ENCODE assay signal across 8 cellular contexts in the genomic region with DNA sequence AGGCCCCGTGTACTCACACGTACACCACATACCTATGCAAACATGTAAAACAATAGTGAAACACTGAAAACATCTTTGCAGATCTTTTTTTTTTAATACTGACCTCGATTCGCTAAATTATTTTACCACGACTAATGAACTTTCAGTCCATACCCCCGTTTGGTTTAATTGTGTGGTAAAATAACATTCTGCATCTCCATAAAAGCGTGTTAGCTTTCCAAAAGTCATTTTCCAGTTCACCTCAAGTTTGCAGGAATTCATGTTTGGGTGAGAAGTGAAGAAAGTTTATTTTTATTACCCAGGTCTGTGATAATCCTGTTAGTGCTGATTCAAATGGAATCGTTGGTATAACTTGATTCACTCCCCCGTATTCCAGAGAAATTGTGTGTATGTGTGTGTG. TPM values are rescaled to one million over a fixed set of nuclear protein-coding genes. Genes with fewer than 3 reads are reported as not detected.
DNase-seq lines count a peak whose midpoint lies in the region; ATAC-seq, FAIRE-seq and TF ChIP-seq lines count a peak whose summit lies in the region.

No MANE protein-coding gene starts in this region.

- no peak for DNase-seq in GM19239 (ENCODE audit: insufficient read length, low spot score)
- DNase-seq in foreskin keratinocyte: peak in 1 of 2 donors; percentile 7
- DNase-seq in psoas muscle: no peak
- no peak for DNase-seq in cerebellar nuclear complex (lab: John Stamatoyannopoulos, UW)
- no peak for DNase-seq in NCI-H1105 treated with DMSO at 0.1 percent for 48 hours (lab: John Stamatoyannopoulos, UW)
- DNase-seq in NCI-H526 (lab: John Stamatoyannopoulos, UW): no peak

- WGBS in psoas muscle, 3 donors: 0 to 1% (median 0%) methylated on average over 9 of the region's 9 CpGs

- peak overlapping the region; percentile 75 for H3K4me3 ChIP-seq in psoas muscle

- H3K27me3 ChIP-seq in foreskin keratinocyte (no peaks in the 10 kb centered on the region), psoas muscle (ENCODE audit: insufficient read depth in 3 of 3, low read length in 2 of 3) (no peaks in the 10 kb centered on the region)

- no peaks in the 10 kb centered on the region for H3K9me3 ChIP-seq in psoas muscle

- intact Hi-C loops in psoas muscle (cut with DNase I): loop anchor here in 1 of 2 donors (5.0 kb wide), 1 partner anchor 302 kb away; no protein-coding TSS in a partner anchor

- H3K4me1 ChIP-seq in foreskin keratinocyte (no peaks in the 10 kb centered on the region), psoas muscle (peaks cover 14% of the 10 kb centered on the region)

- peak overlapping the region; percentile 84 for H3K27ac ChIP-seq in VCaP
- peak overlapping the region; percentile 75 for H3K27ac ChIP-seq in foreskin keratinocyte
- peak overlapping the region; percentile 79 for H3K27ac ChIP-seq in psoas muscle

- ATAC-seq in foreskin keratinocyte: no peak
- no peak for ATAC-seq in psoas muscle
- ATAC-seq in HG03108 (IDR thresholded peaks at IDR 0.05; ENCODE audit: unreplicated experiment): no peak

- FAIRE-seq in GM19239 (lab: Jason Lieb, UNC): peak; percentile 42

- peaks cover 4 to 10% of the 10 kb centered on the region in 2 donors for H3K36me3 ChIP-seq in psoas muscle (ENCODE audit: insufficient read depth in 1 of 2, low read depth in 1 of 2)

- TF ChIP-seq CTCF in VCaP (conservative IDR thresholded peaks at IDR 0.05) (no peak), foreskin keratinocyte (conservative IDR thresholded peaks at IDR 0.05) (no peak), psoas muscle (IDR thresholded peaks at IDR 0.05) (no peak)

RNA-seq across cellular contexts. Expression of a gene that starts 0.7 kb away (rescaled TPM):
- total RNA-seq in foreskin keratinocyte: 6.9 and 8.8 TPM in 2 replicates
- 3.9 TPM in 2 replicates for polyA plus RNA-seq in foreskin keratinocyte
- 1 to 10 TPM; 1.6 to 2.4 (median 1.9) TPM for total RNA-seq in psoas muscle
- polyA plus RNA-seq in psoas muscle: 1 to 10 TPM; 1.8 to 8.5 (median 4.3) TPM

RNA-seq across cellular contexts. Expression of a gene that starts 0.8 kb away (rescaled TPM):
- total RNA-seq in foreskin keratinocyte (63.5 and 66.3 TPM in 2 replicates), psoas muscle (10 to 100 TPM; 44.4 to 71.2 (median 50.9) TPM)
- polyA plus RNA-seq in foreskin keratinocyte (10.0 and 12.5 TPM in 2 replicates), psoas muscle (10 to 100 TPM; 13.1 to 26.5 (median 13.3) TPM)
